Comparison of ENCODE assay signal across 8 cellular contexts in genomic region chr12:57461904-57462306, GRCh38. TPM values are rescaled to one million over a fixed set of nuclear protein-coding genes. Genes with fewer than 3 reads are reported as not detected.
DNase-seq lines count a peak whose midpoint lies in the region; ATAC-seq and TF ChIP-seq lines count a peak whose summit lies in the region.
"Had no signal": no experiment of that assay in that cellular context is flagged by ENCODE, and none has a peak within 500 bp of the region (broad histone marks: within the 10 kb centered on the region; RNA-seq: fewer than 3 reads in every experiment).

No MANE protein-coding gene starts in this region.

- H3K79me2 ChIP-seq in HCT116 (ENCODE audit: insufficient read depth, low read length) = no peaks in the 10 kb centered on the region

- H3K27ac Mint-ChIP-seq in WTC11 = peak overlapping the region; percentile 100

- CTCF ChIA-PET in HCT116 (lab: Charles Lee) = interaction anchor here (0.6 to 1.7 kb wide), 4 partner anchors 9 to 248 kb away, joined by 3 to 7 read pairs (median 4); no protein-coding TSS in a partner anchor
- CTCF ChIA-PET in WTC11 (lab: Charles Lee) = interaction anchor here (0.6 to 5.2 kb wide), 12 partner anchors 10 to 237 kb away, joined by 3 to 48 read pairs (median 8); partner anchors contain the start of genes DCTN2 and STAC3

- no peak for TF ChIP-seq POLR2A in HCT116 (IDR thresholded peaks at IDR 0.05; ENCODE audit: borderline replicate concordance, extremely low read depth, insufficient read depth, insufficient read length)

- no peak for TF ChIP-seq RAD21 in HCT116 (IDR thresholded peaks at IDR 0.05; ENCODE audit: low read depth)

- RAD21 ChIA-PET in HCT116 (lab: Charles Lee; ENCODE audit: low non-redundant PET in 1 of 2, low total read pairs in 2 of 2, uncharacterized antibody in 2 of 2, unreplicated experiment in 2 of 2) = no interaction called here

- H3K9me3 Mint-ChIP-seq in WTC11 = no peaks in the 10 kb centered on the region

- H2AFZ ChIP-seq in HCT116 (ENCODE audit: low read depth, low read length, poor library complexity, severe bottlenecking) = no peak overlapping the region

- H3K27me3 Mint-ChIP-seq in WTC11 (ENCODE audit: low read depth) = peaks cover 9% of the 10 kb centered on the region

- H3K9ac ChIP-seq in HCT116 (ENCODE audit: low read length) (peak overlapping the region; percentile 56), skeletal muscle satellite cell (ENCODE audit: low read depth, low read length) (peak overlapping the region; percentile 70)

- H3K4me3 Mint-ChIP-seq in WTC11 = peak overlapping the region; percentile 96

- intact Hi-C loops in HCT116 (cut with micrococcal nuclease) = loop anchor here (5.0 kb wide), 1 partner anchor 375 kb away; the partner anchor contains the start of gene NAB2

- TF ChIP-seq CTCF in HCT116 (IDR thresholded peaks at IDR 0.05 in 2 of 3, conservative IDR thresholded peaks at IDR 0.05 in 1 of 3; ENCODE audit: borderline replicate concordance in 1 of 3, insufficient read depth in 1 of 3, low read depth in 2 of 3, low read length in 2 of 3) = no peak
- TF ChIP-seq CTCF in WTC11 (IDR thresholded peaks at IDR 0.05) = no peak
- TF ChIP-seq CTCF in right atrium auricular region (IDR thresholded peaks at IDR 0.05) = no peak

- BruUV-seq in HCT116 (replicated peaks; lab: Mats Ljungman, UMichigan) = TSS peak; percentile 47

- peak overlapping the region; percentile 65 for H3K27ac ChIP-seq in HCT116 (ENCODE audit: low read depth, low read length)
- peak overlapping the region; percentile 72 to 73 for H3K27ac ChIP-seq in right atrium auricular region

- H3K4me1 Mint-ChIP-seq in WTC11 = peaks cover 27% of the 10 kb centered on the region

- POLR2A ChIA-PET in HCT116 (lab: Charles Lee) (no interaction called here), WTC11 (lab: Charles Lee) (interaction anchor here (0.6 to 1.7 kb wide), 4 partner anchors 58 to 762 kb away, joined by 3 to 8 read pairs (median 6); partner anchors contain the start of gene DDIT3)

- H3K36me3 ChIP-seq in HCT116 (ENCODE audit: control insufficient read depth in 1 of 2, insufficient read depth in 2 of 2, low read length in 2 of 2) (no peaks in the 10 kb centered on the region), right atrium auricular region (no peaks in the 10 kb centered on the region), skeletal muscle satellite cell (ENCODE audit: insufficient read depth, low read length) (no peaks in the 10 kb centered on the region)

- ATAC-seq in HCT116 = peak; percentile 4
- no peak for ATAC-seq in WTC11

- H3K4me3 ChIP-seq in HCT116 (replicated peaks in 1 of 2; ENCODE audit: low read depth in 1 of 2, low read length in 2 of 2) (peak overlapping the region; percentile 75), right atrium auricular region (peak overlapping the region; percentile 44 to 73), skeletal muscle satellite cell (ENCODE audit: low read length) (peak overlapping the region; percentile 87)

- H3K4me1 ChIP-seq in HCT116 (ENCODE audit: control insufficient read depth in 1 of 2, insufficient read depth in 2 of 2, low read length in 2 of 2) = peaks cover 20 to 44% of the 10 kb centered on the region in 2 experiments
- H3K4me1 ChIP-seq in right atrium auricular region = peaks cover 0 to 34% of the 10 kb centered on the region in 2 donors
- peaks cover 25% of the 10 kb centered on the region for H3K4me1 ChIP-seq in skeletal muscle satellite cell (ENCODE audit: control insufficient read depth, insufficient read depth, low read length)

- H3K9me2 ChIP-seq in HCT116 (ENCODE audit: insufficient read depth) = no peaks in the 10 kb centered on the region

- H3K4me2 ChIP-seq in HCT116 (ENCODE audit: low read length) = peak overlapping the region; percentile 99
- H3K4me2 ChIP-seq in skeletal muscle satellite cell (ENCODE audit: low read length) = peak overlapping the region; percentile 99

- DNase-seq in HCT116 (ENCODE audit: low read depth, low spot score) = no peak
- DNase-seq in WTC11 (ENCODE audit: low spot score) = no peak
- no peak for DNase-seq in right atrium auricular region (ENCODE audit: low spot score)
- DNase-seq in HPDE6-E6E7 (ENCODE audit: extremely low spot score) = no peak
- no peak for DNase-seq in KG1 (lab: John Stamatoyannopoulos, UW)
- DNase-seq in dedifferentiated amniotic fluid mesenchymal stem cell (ENCODE audit: extremely low spot score) = no peak

- H3K36me3 Mint-ChIP-seq in WTC11 = 0 out of 2 replicates have a peak, but pooled peaks cover 3% of the 10 kb centered on the region

- no peaks in the 10 kb centered on the region for H3K9me3 ChIP-seq in HCT116 (ENCODE audit: control insufficient read depth in 1 of 2, insufficient read depth in 1 of 2, low read depth in 1 of 2, low read length in 2 of 2)
- no peaks in the 10 kb centered on the region for H3K9me3 ChIP-seq in right atrium auricular region
- no peaks in the 10 kb centered on the region for H3K9me3 ChIP-seq in skeletal muscle satellite cell (replicated peaks; ENCODE audit: low read length)

- H4K20me1 ChIP-seq in HCT116 (ENCODE audit: insufficient read depth) = no peaks in the 10 kb centered on the region

- no peaks in the 10 kb centered on the region for H3K27me3 ChIP-seq in HCT116 (ENCODE audit: insufficient read depth, low read length)
- H3K27me3 ChIP-seq in right atrium auricular region = no peaks in the 10 kb centered on the region
- H3K27me3 ChIP-seq in skeletal muscle satellite cell (ENCODE audit: control insufficient read depth, insufficient read depth, low read length) = peaks cover 10% of the 10 kb centered on the region

TF ChIP-seq in HCT116, 20 proteins besides CTCF, POLR2A, EP300 and RAD21 (continues in another document):
- TF ChIP-seq TCF7L2 (IDR thresholded peaks at IDR 0.05; ENCODE audit: borderline replicate concordance, extremely low read depth, insufficient read depth, insufficient read length) (no peak), EZH2phosphoT487 (IDR thresholded peaks at IDR 0.05; ENCODE audit: borderline replicate concordance) (no peak), EGR1 (IDR thresholded peaks at IDR 0.05; ENCODE audit: low read depth) (no peak)

TF ChIP-seq in WTC11, 78 proteins besides CTCF, POLR2A, EP300 and RAD21:
- TF ChIP-seq TCF7 (CRISPR knock-in tag; IDR thresholded peaks at IDR 0.05; ENCODE audit: low read depth) (no peak), SP1 (CRISPR knock-in tag; conservative IDR thresholded peaks at IDR 0.05) (no peak), NFYB (CRISPR knock-in tag; conservative IDR thresholded peaks at IDR 0.05; ENCODE audit: low read depth) (no peak), CREB1 (CRISPR knock-in tag; IDR thresholded peaks at IDR 0.05) (no peak), ZBTB43 (CRISPR knock-in tag; IDR thresholded peaks at IDR 0.05) (no peak)

RNA-seq across cellular contexts. Expression of gene GLI1, which starts 2.3 kb away (rescaled TPM):
- total RNA-seq in HCT116 (2021; ENCODE audit: unreplicated experiment) = 6.4 TPM
- 1.6 and 2.5 TPM in 2 replicates for polyA plus RNA-seq in HCT116 (2012)
- 16.2 to 19.1 TPM (median 16.7 TPM) in 3 replicates for total RNA-seq in WTC11 (2021)
- 1 to 10 TPM in 1 of 2 donors, not detected in 1; 1.2 TPM for total RNA-seq in right atrium auricular region
- total RNA-seq in skeletal muscle satellite cell (2012; rRNA removed) = 0.44 and 0.76 TPM in 2 replicates

RNA-seq across cellular contexts. Expression of gene INHBE, which starts 6.8 kb away (rescaled TPM):
- total RNA-seq in HCT116 (2021; ENCODE audit: unreplicated experiment) (0.89 TPM), WTC11 (2021) (3.2 to 5.0 TPM (median 3.3 TPM) in 3 replicates), right atrium auricular region (not detected)
- 1.9 and 2.5 TPM in 2 replicates for polyA plus RNA-seq in HCT116 (2012)
- 0.44 and 1.3 TPM in 2 replicates for total RNA-seq in skeletal muscle satellite cell (2012; rRNA removed)
- total RNA-seq: temporal lobe had no signal

RNA-seq across cellular contexts. Expression of gene ARHGAP9, which starts 17.8 kb away (rescaled TPM):
- total RNA-seq in HCT116 (2021; ENCODE audit: unreplicated experiment) = 0.84 TPM
- 0.46 and 0.62 TPM in 2 replicates for polyA plus RNA-seq in HCT116 (2012)
- total RNA-seq in WTC11 (2021) = 3.6 to 3.9 TPM (median 3.8 TPM) in 3 replicates
- 1 to 10 TPM; 3.4 to 4.2 TPM for total RNA-seq in right atrium auricular region
- 0.22 TPM in 1 of 2 replicates, not detected in the other for total RNA-seq in skeletal muscle satellite cell (2012; rRNA removed)

RNA-seq across cellular contexts. Expression of gene MARS1, which starts 26.0 kb away (rescaled TPM):
- 344 TPM for total RNA-seq in HCT116 (2021; ENCODE audit: unreplicated experiment)
- polyA plus RNA-seq in HCT116 (2012) = 228 and 235 TPM in 2 replicates
- total RNA-seq in WTC11 (2021) = 283 to 367 TPM (median 314 TPM) in 3 replicates
- total RNA-seq in right atrium auricular region = 10 to 100 TPM; 36.9 to 41.0 TPM
- 111 and 120 TPM in 2 replicates for total RNA-seq in skeletal muscle satellite cell (2012; rRNA removed)

RNA-seq across cellular contexts. Expression of gene INHBC, which starts 27.3 kb away (rescaled TPM):
- total RNA-seq in HCT116 (2021; ENCODE audit: unreplicated experiment) (0.20 TPM), WTC11 (2021) (0.09 to 0.20 TPM (median 0.16 TPM) in 3 replicates), right atrium auricular region (not detected)
- 0.36 and 0.44 TPM in 2 replicates for polyA plus RNA-seq in HCT116 (2012)
- total RNA-seq in skeletal muscle satellite cell (2012; rRNA removed) = not detected in 2 replicates
- total RNA-seq: temporal lobe had no signal
